6 cellular contexts compared by ENCODE assay signal in the genomic region with DNA sequence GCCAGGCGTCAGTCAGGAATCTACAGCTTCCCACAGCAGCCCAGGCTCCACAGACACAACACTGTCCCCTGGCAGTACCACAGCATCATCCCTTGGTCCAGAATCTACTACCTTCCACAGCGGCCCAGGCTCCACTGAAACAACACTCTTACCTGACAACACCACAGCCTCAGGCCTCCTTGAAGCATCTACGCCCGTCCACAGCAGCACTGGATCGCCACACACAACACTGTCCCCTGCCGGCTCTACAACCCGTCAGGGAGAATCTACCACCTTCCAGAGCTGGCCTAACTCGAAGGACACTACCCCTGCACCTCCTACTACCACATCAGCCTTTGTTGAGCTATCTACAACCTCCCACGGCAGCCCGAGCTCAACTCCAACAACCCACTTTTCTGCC. TPM values are rescaled to one million over a fixed set of nuclear protein-coding genes. Genes with fewer than 3 reads are reported as not detected.
"Had no signal": no experiment of that assay in that cellular context is flagged by ENCODE, and none has a peak within 500 bp of the region (broad histone marks: within the 10 kb centered on the region; RNA-seq: fewer than 3 reads in every experiment).

No MANE protein-coding gene starts in this region.

RNA-seq across cellular contexts. Expression of a gene that starts 19.9 kb away (rescaled TPM):
- total RNA-seq: K562, M059J, PC-3, Right ventricle myocardium superior, SJSA1 had no signal
- polyA plus RNA-seq: K562, SK-N-SH had no signal

RNA-seq across cellular contexts. Expression of a gene that starts 30.7 kb away (rescaled TPM):
- total RNA-seq: Right ventricle myocardium superior, SJSA1 had no signal
- polyA plus RNA-seq: SK-N-SH had no signal

RNA-seq across cellular contexts. Expression of a gene that starts 50.7 kb away (rescaled TPM):
- total RNA-seq: M059J, SJSA1 had no signal
